In the genomic region with DNA sequence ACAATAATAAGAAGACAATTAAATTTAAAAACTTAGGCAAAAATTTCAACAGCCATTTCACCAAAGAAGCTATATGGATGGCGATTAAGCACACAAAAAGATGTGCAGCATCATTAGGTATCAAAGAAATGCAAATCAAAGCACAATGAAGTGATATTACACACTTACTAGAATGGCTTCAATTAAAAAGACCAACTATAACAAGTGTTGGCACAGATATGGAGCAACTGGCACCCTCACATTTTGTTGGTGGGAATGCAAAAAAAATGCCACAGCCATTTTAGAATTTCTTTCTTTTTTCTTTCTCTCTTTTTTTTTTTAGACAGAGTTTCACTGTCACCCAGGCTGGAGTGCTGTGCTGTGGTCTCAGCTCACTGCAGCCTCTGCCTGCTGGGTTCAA, we compare ENCODE assay signal across 26 cellular contexts. TPM values are rescaled to one million over a fixed set of nuclear protein-coding genes. Genes with fewer than 3 reads are reported as not detected.
"Had no signal": no experiment of that assay in that cellular context is flagged by ENCODE, and none has a peak within 500 bp of the region (broad histone marks: within the 10 kb centered on the region; RNA-seq: fewer than 3 reads in every experiment).

No MANE protein-coding gene starts in this region.

- H3K27ac ChIP-seq: HL-60, RWPE1 had no signal

- H3K4me3 ChIP-seq: MG63 had no signal

- H3K9me3 ChIP-seq: SK-N-SH had no signal

- H3K4me2 ChIP-seq: SK-N-SH had no signal

- H3K27me3 ChIP-seq: MG63 had no signal

- ATAC-seq: Panc1, PC-3 had no signal

- DNase-seq: Karpas-422, KG1, MG63, NCI-H1092, NCI-H1105 treated with DMSO at 0.1 percent for 48 hours, NCI-H1417 treated with DMSO at 0.1 percent for 48 hours, NCI-H187, NCI-H2029, NCI-H2081 treated with DMSO at 0.1 percent for 48 hours, NCI-H2171, NCI-H226, NCI-H446, NCI-H510A, NCI-H524 treated with DMSO at 0.1 percent for 48 hours, NCI-H69, NCI-H774, PC-3, SHP77, SK-N-SH, SW 1271 had no signal

- H3K9ac ChIP-seq: SK-N-SH had no signal

- FAIRE-seq: HTR-8/SVneo had no signal

RNA-seq across cellular contexts. Expression of gene ASCL4, which starts 11.6 kb away (rescaled TPM):
- total RNA-seq: OCI-LY7, PC-3, SK-MEL-5 had no signal
- polyA plus RNA-seq: SK-N-SH had no signal
